Comparison of ENCODE assay signal across 8 cellular contexts in the genomic region with DNA sequence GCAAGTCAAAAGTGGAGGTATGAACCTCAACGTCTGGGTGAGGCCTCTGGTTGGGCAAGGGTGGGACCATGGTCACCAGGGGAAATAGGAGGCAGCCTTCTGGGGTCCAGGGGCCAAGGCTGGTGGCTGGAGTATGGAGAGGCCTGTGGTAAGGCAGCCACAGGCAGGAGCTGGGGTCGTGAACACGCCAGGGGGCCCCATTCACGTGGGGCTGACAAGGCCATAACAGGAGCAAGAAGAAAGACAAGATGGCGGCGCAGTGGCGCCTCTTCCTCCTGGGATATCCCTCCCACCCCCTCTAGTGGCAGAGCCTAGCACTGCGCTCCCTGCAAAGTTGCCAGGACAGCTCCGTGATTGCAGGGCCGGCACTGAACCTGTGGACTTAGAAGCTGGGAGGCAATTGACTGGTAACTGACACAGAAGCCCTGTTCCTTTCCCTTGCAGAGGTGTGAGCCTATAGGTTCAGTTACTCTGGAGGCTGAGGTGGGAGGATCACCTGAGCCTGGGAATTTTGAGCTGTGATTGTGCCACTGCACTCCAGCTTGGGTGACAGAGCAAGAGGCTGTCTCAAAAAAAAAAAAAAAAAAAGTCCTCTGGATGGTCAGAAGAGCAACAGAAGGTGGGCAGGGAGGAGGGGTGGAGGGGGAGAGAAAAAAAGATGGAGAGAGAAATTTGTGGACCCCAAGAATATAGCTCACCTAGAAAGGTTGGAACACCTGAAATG. TPM values are rescaled to one million over a fixed set of nuclear protein-coding genes. Genes with fewer than 3 reads are reported as not detected.
DNase-seq lines count a peak whose midpoint lies in the region; ATAC-seq and TF ChIP-seq lines count a peak whose summit lies in the region.

No MANE protein-coding gene starts in this region.

- H3K9ac ChIP-seq in GM23248: no peak overlapping the region

- no peaks in the 10 kb centered on the region for H4K20me1 ChIP-seq in GM23248 (ENCODE audit: insufficient read depth)

- H2AFZ ChIP-seq in GM23248: peak overlapping the region; percentile 88

- no peaks in the 10 kb centered on the region for H3K79me2 ChIP-seq in GM23248 (ENCODE audit: insufficient read depth)

- no peak overlapping the region for H3K4me2 ChIP-seq in GM23248 (ENCODE audit: unreplicated experiment)

- H3K27ac ChIP-seq in GM23248 (no peak overlapping the region), lung (ENCODE audit: low read depth in 1 of 2, low read length in 1 of 2) (no peak overlapping the region)

- no peaks in the 10 kb centered on the region for H3K9me2 ChIP-seq in GM23248 (ENCODE audit: insufficient read depth)

- in situ Hi-C loops in GM23248 (cut with MboI): no loop called here

- no peak overlapping the region for H3K4me3 ChIP-seq in AG10803 (ENCODE audit: low read length)
- no peak overlapping the region for H3K4me3 ChIP-seq in GM23248
- no peak overlapping the region for H3K4me3 ChIP-seq in lung

- 48 to 53% methylated on average over 9 to 10 of the region's 10 CpGs for WGBS in GM23248 (ENCODE audit: low coverage in 1 of 2, low lambda C conversion rate in 2 of 2, missing lambda C conversion rate in 2 of 2), 2 experiments
- 44 to 53% methylated on average over 10 of the region's 10 CpGs for WGBS in lung, 2 donors

- H3F3A ChIP-seq in GM23248 (ENCODE audit: insufficient read depth): no peaks in the 10 kb centered on the region

- DNase-seq in AG10803 (ENCODE audit: low read depth) (peak; percentile 72), GM23248 (peak; percentile 79), NCI-H446 treated with DMSO at 0.1 percent for 48 hours (lab: John Stamatoyannopoulos, UW) (peak; percentile 9), dermis blood vessel endothelial cell (peak; percentile 91), lung (ENCODE audit: low spot score) (peak; percentile 81)
- peak; percentile 83 to 86 for DNase-seq in activated CD4-positive, alpha-beta T cell treated with anti-CD3 and anti-CD28 coated beads, Interleukin-2, amount 50 U/mL, for 48 hours
- DNase-seq in stimulated activated CD8-positive, alpha-beta memory T cell treated with anti-CD3 and anti-CD28 coated beads, Interleukin-15, amount 100 ng/mL, for 1 hour (ENCODE audit: low read depth): peak; percentile 38

- H3K9me3 ChIP-seq in GM23248 (ENCODE audit: low read depth) (no peaks in the 10 kb centered on the region), lung (ENCODE audit: control insufficient read depth in 2 of 2, insufficient read depth in 1 of 2, low read length in 1 of 2) (no peaks in the 10 kb centered on the region)

- H3K4me1 ChIP-seq in GM23248 (ENCODE audit: insufficient read depth) (no peaks in the 10 kb centered on the region), lung (ENCODE audit: control insufficient read depth in 2 of 2, insufficient read depth in 2 of 2, low read length in 2 of 2) (no peaks in the 10 kb centered on the region)

- H3K36me3 ChIP-seq in GM23248 (ENCODE audit: low read depth): no peaks in the 10 kb centered on the region
- no peaks in the 10 kb centered on the region for H3K36me3 ChIP-seq in lung (ENCODE audit: control insufficient read depth in 2 of 2, insufficient read depth in 2 of 2, low read length in 2 of 2)

- TF ChIP-seq CTCF in AG10803 (conservative IDR thresholded peaks at IDR 0.05; ENCODE audit: low read length) (peak; percentile 80), lung (IDR thresholded peaks at IDR 0.05; ENCODE audit: control extremely low read depth, extremely low read depth) (peak; percentile 47)

- ATAC-seq in lung (ENCODE audit: insufficient read depth, low FRiP score) (peak; percentile 66), HG02981 (IDR thresholded peaks at IDR 0.05; ENCODE audit: unreplicated experiment) (no peak)

- no peaks in the 10 kb centered on the region for H3K27me3 ChIP-seq in GM23248 (replicated peaks; ENCODE audit: insufficient read depth)
- no peaks in the 10 kb centered on the region for H3K27me3 ChIP-seq in lung (ENCODE audit: control insufficient read depth, insufficient read depth)

RNA-seq across cellular contexts. Expression of a gene that starts 19.7 kb away (rescaled TPM):
- total RNA-seq in GM23248 (2014; rRNA removed; shearing (Covaris generic)): not detected in 2 replicates
- polyA plus RNA-seq in GM23248 (2016; fragmentation: Nextera tagmentation; extraction: Ambion mirVana): not detected in 2 replicates
- total RNA-seq in dermis blood vessel endothelial cell: 0.79 and 0.85 TPM in 2 replicates
- 1 to 10 TPM in 1 of 2 donors, not detected in 1; 1.1 TPM for total RNA-seq in lung
- 1 to 10 TPM; 1.3 to 3.0 TPM for polyA plus RNA-seq in lung

RNA-seq across cellular contexts. Expression of a gene that starts 50.8 kb away (rescaled TPM):
- not detected in 2 replicates for total RNA-seq in GM23248 (2014; rRNA removed; shearing (Covaris generic))
- polyA plus RNA-seq in GM23248 (2016; fragmentation: Nextera tagmentation; extraction: Ambion mirVana) (not detected in 2 replicates), lung (not detected)
- total RNA-seq in dermis blood vessel endothelial cell (not detected in 2 replicates), lung (not detected)

RNA-seq across cellular contexts. Expression of a gene that starts 55.3 kb away (rescaled TPM):
- not detected in 2 replicates for total RNA-seq in GM23248 (2014; rRNA removed; shearing (Covaris generic))
- polyA plus RNA-seq in GM23248 (2016; fragmentation: Nextera tagmentation; extraction: Ambion mirVana) (not detected in 2 replicates), lung (under 1 TPM; 0.05 to 0.08 TPM)
- total RNA-seq in dermis blood vessel endothelial cell (not detected in 2 replicates), lung (not detected)

Comparison
In these comparisons a context has a peak if more than half of its experiments do, and no peak if none do; other contexts are left out.
1. DNase-seq: peak in every context shown above with its lines; median percentile 91 in dermis blood vessel endothelial cell; 84 in activated CD4-positive, alpha-beta T cell treated with anti-CD3 and anti-CD28 coated beads, Interleukin-2, amount 50 U/mL, for 48 hours; 81 in lung; 79 in GM23248; 72 in AG10803; 38 in stimulated activated CD8-positive, alpha-beta memory T cell treated with anti-CD3 and anti-CD28 coated beads, Interleukin-15, amount 100 ng/mL, for 1 hour; 9 in NCI-H446 treated with DMSO at 0.1 percent for 48 hours.